ENCODE assay signal across 17 cellular contexts in genomic region chr5:19903611-19904010, GRCh38.
DNase-seq lines count a peak whose midpoint lies in the region; ATAC-seq, FAIRE-seq and TF ChIP-seq lines count a peak whose summit lies in the region.
"Had no signal": no experiment of that assay in that cellular context is flagged by ENCODE, and none has a peak within 500 bp of the region (broad histone marks: within the 10 kb centered on the region; RNA-seq: fewer than 3 reads in every experiment).

No MANE protein-coding gene starts in this region.

- H3K36me3 ChIP-seq in mammary epithelial cell (ENCODE audit: insufficient read depth, low read length), result no peaks in the 10 kb centered on the region
- H3K36me3 ChIP-seq: Peyer's patch, SJCRH30 had no signal

- H3K9me3 ChIP-seq in mammary epithelial cell (replicated peaks; ENCODE audit: insufficient read depth, low read length), result no peaks in the 10 kb centered on the region
- H3K9me3 ChIP-seq: Peyer's patch, SJCRH30 had no signal

- H3K4me1 Mint-ChIP-seq in MCF 10A (ENCODE audit: insufficient read depth, unreplicated experiment), result peaks cover 5% of the 10 kb centered on the region

- peak; percentile 68 for DNase-seq in MCF 10A (ENCODE audit: unreplicated experiment)
- DNase-seq in mammary epithelial cell, result no peak
- peak; percentile 76 for DNase-seq in amniotic epithelial cell (ENCODE audit: low read depth)
- peak; percentile 80 for DNase-seq in fibroblast of pulmonary artery (ENCODE audit: low read depth)
- DNase-seq in stromal cell of bone marrow (ENCODE audit: low read depth), result peak; percentile 8
- DNase-seq in GM19239 (ENCODE audit: insufficient read length, low spot score), result no peak
- DNase-seq: 8988T, DMS153, EL, NCI-H1048, NCI-H146, Peyer's patch, SJCRH30 had no signal

- H3K4me3 Mint-ChIP-seq in MCF 10A (ENCODE audit: unreplicated experiment), result no peak overlapping the region

- POLR2A ChIA-PET in MCF 10A (lab: Yijun Ruan, JAX), result interaction anchor here (0.6 kb wide), 1 partner anchor 17 kb away, joined by 3 read pairs; no protein-coding TSS in a partner anchor

- ATAC-seq in GM21526 (IDR thresholded peaks at IDR 0.05; ENCODE audit: low FRiP score, unreplicated experiment) (no peak), HG03045 (IDR thresholded peaks at IDR 0.05; ENCODE audit: unreplicated experiment) (no peak)
- ATAC-seq: K562 had no signal

- no TSS peak for BruUV-seq in MCF 10A (replicated peaks; lab: Mats Ljungman, UMichigan)
- BruUV-seq in mammary epithelial cell (replicated peaks; lab: Mats Ljungman, UMichigan), result no TSS peak

- H3K36me3 Mint-ChIP-seq in MCF 10A (ENCODE audit: insufficient read depth, unreplicated experiment), result no peaks in the 10 kb centered on the region

- in situ Hi-C loops in mammary epithelial cell (cut with MboI; ENCODE audit: low sequenced_read_pairs in 2 of 2), result no loop called here

- no peak overlapping the region for H3K4me2 ChIP-seq in mammary epithelial cell (ENCODE audit: insufficient read depth, low read depth, low read length)

- H3K27ac Mint-ChIP-seq in MCF 10A (ENCODE audit: low read depth, unreplicated experiment), result no peak overlapping the region

- no peaks in the 10 kb centered on the region for H3K79me2 ChIP-seq in mammary epithelial cell (ENCODE audit: insufficient read depth, low read length)

- H2AFZ ChIP-seq in mammary epithelial cell (ENCODE audit: low read depth, low read length), result no peak overlapping the region

- WGBS in mammary epithelial cell (ENCODE audit: low coverage, missing lambda C conversion rate), result 98% methylated on average over 5 of the region's 5 CpGs

- no peak overlapping the region for H3K9ac ChIP-seq in mammary epithelial cell (ENCODE audit: insufficient read depth, low read length)

- no peak overlapping the region for H3K27ac ChIP-seq in mammary epithelial cell (ENCODE audit: insufficient read depth, low read depth, low read length)
- H3K27ac ChIP-seq: Peyer's patch, SJCRH30 had no signal

- no peaks in the 10 kb centered on the region for H3K27me3 Mint-ChIP-seq in MCF 10A (ENCODE audit: insufficient read depth, unreplicated experiment)

- H3K4me1 ChIP-seq in mammary epithelial cell (ENCODE audit: insufficient read depth, low read length), result no peaks in the 10 kb centered on the region
- H3K4me1 ChIP-seq: Peyer's patch, SJCRH30 had no signal

- no peak overlapping the region for H3K4me3 ChIP-seq in mammary epithelial cell (replicated peaks in 1 of 3; ENCODE audit: insufficient read depth in 1 of 3, low read depth in 2 of 3, low read length in 3 of 3)
- H3K4me3 ChIP-seq in fibroblast of pulmonary artery (replicated peaks; ENCODE audit: low read depth, low read length), result no peak overlapping the region
- H3K4me3 ChIP-seq: K562, Peyer's patch, SJCRH30 had no signal

- FAIRE-seq in GM19239 (lab: Jason Lieb, UNC), result no peak
- FAIRE-seq: HTR-8/SVneo, K562 had no signal

- no peaks in the 10 kb centered on the region for H3K27me3 ChIP-seq in mammary epithelial cell (ENCODE audit: insufficient read depth, low read length)
- H3K27me3 ChIP-seq: Peyer's patch, SJCRH30 had no signal

- H3K9me3 Mint-ChIP-seq in MCF 10A (ENCODE audit: unreplicated experiment), result no peaks in the 10 kb centered on the region

- dilution Hi-C loops in mammary epithelial cell (cut with HindIII; ENCODE audit: low sequenced_read_pairs), result no loop called here

- TF ChIP-seq CTCF in MCF 10A (IDR thresholded peaks at IDR 0.05; ENCODE audit: unreplicated experiment), result no peak
- no peak for TF ChIP-seq CTCF in mammary epithelial cell (conservative IDR thresholded peaks at IDR 0.05 in 1 of 2, IDR thresholded peaks at IDR 0.05 in 1 of 2; ENCODE audit: extremely low read depth in 1 of 2, insufficient read depth in 1 of 2, low read depth in 1 of 2, low read length in 2 of 2)
- TF ChIP-seq CTCF in fibroblast of pulmonary artery (IDR thresholded peaks at IDR 0.05; ENCODE audit: low read length, missing control alignments), result no peak

- H4K20me1 ChIP-seq in mammary epithelial cell (ENCODE audit: insufficient read depth, low read length), result no peaks in the 10 kb centered on the region

- intact Hi-C loops in MCF 10A (cut with micrococcal nuclease) (no loop called here), mammary epithelial cell (cut with micrococcal nuclease) (no loop called here)

- CTCF ChIA-PET in MCF 10A (lab: Yijun Ruan, JAX), result no interaction called here
- CTCF ChIA-PET in mammary epithelial cell (lab: Charles Lee; ENCODE audit: low non-redundant PET), result no interaction called here

Comparison
In these comparisons a context has a peak if more than half of its experiments do, and no peak if none do; other contexts are left out.
1. DNase-seq: peak in MCF 10A (single experiment), amniotic epithelial cell (single experiment), fibroblast of pulmonary artery (single experiment) and stromal cell of bone marrow (single experiment); none in mammary epithelial cell (single experiment) and GM19239 (single experiment).